Comparison of ENCODE assay signal across 9 cellular contexts in genomic region chr11:36409152-36409713, GRCh38.
A peak's percentile ranks its signal among the peaks of the same experiment; 100 is the strongest.
DNase-seq lines count a peak whose midpoint lies in the region; ATAC-seq and TF ChIP-seq lines count a peak whose summit lies in the region.
"Had no signal": no experiment of that assay in that cellular context is flagged by ENCODE, and none has a peak within 500 bp of the region (broad histone marks: within the 10 kb centered on the region; RNA-seq: fewer than 3 reads in every experiment).

No MANE protein-coding gene starts in this region.

- H3F3A ChIP-seq in PC-3 (ENCODE audit: low read length, unreplicated experiment) = no peaks in the 10 kb centered on the region

- no peaks in the 10 kb centered on the region for H3K27me3 Mint-ChIP-seq in memory B cell

- no peaks in the 10 kb centered on the region for H4K20me1 ChIP-seq in BLaER1 treated with 17β-estradiol and CSF1 and Interleukin-3, amounts not matched to agents 10 nM and 100 nM
- H4K20me1 ChIP-seq in PC-3 (ENCODE audit: low read length) = no peaks in the 10 kb centered on the region

- peak overlapping the region in 10 of 11 experiments; percentile 13 to 63 (median 58); a peak in 17 of 22 replicates for H3K9ac ChIP-seq in BLaER1 treated with 17β-estradiol and CSF1 and Interleukin-3, amounts not matched to agents 10 nM and 100 nM
- no peak overlapping the region for H3K9ac ChIP-seq in PC-3 (ENCODE audit: low read length)

- no peaks in the 10 kb centered on the region for H3K36me3 Mint-ChIP-seq in memory B cell

- peaks cover 38% of the 10 kb centered on the region for H3K4me1 Mint-ChIP-seq in memory B cell

- peaks cover 6 to 33% (median 17%) of the 10 kb centered on the region in 11 experiments; a peak in 19 of 22 replicates for H3K36me3 ChIP-seq in BLaER1 treated with 17β-estradiol and CSF1 and Interleukin-3, amounts not matched to agents 10 nM and 100 nM
- H3K36me3 ChIP-seq in PC-3 (ENCODE audit: low read depth, low read length) = no peaks in the 10 kb centered on the region

- ATAC-seq in memory B cell (ENCODE audit: low read depth) (no peak), GM18519 (IDR thresholded peaks at IDR 0.05; ENCODE audit: low FRiP score, unreplicated experiment) (no peak), PC-3 (no peak)

- CTCF ChIA-PET in PC-3 (lab: Charles Lee) = no interaction called here

- H3K4me2 ChIP-seq in BLaER1 treated with 17β-estradiol and CSF1 and Interleukin-3, amounts not matched to agents 10 nM and 100 nM = peak overlapping the region; percentile 73 to 95 (median 89)
- no peak overlapping the region for H3K4me2 ChIP-seq in PC-3 (ENCODE audit: low read length)

- TF ChIP-seq CTCF in PC-3 (conservative IDR thresholded peaks at IDR 0.05; ENCODE audit: low read depth, low read length) = no peak

- no peaks in the 10 kb centered on the region for H3K9me3 Mint-ChIP-seq in memory B cell

- no peaks in the 10 kb centered on the region for H3K27me3 ChIP-seq in BLaER1 treated with 17β-estradiol and CSF1 and Interleukin-3, amounts not matched to agents 10 nM and 100 nM
- no peaks in the 10 kb centered on the region for H3K27me3 ChIP-seq in PC-3 (ENCODE audit: low read length)

- H3K4me3 Mint-ChIP-seq in memory B cell = peak overlapping the region; percentile 4

- no peaks in the 10 kb centered on the region for H3K9me2 ChIP-seq in PC-3 (replicated peaks; ENCODE audit: low read length)

- H3K27ac Mint-ChIP-seq in memory B cell = no peak overlapping the region

- no peaks in the 10 kb centered on the region for H3K79me2 ChIP-seq in PC-3 (ENCODE audit: low read length)

- DNase-seq in Kasumi-1 (lab: John Stamatoyannopoulos, UW) = peak; percentile 96 to 97
- peak; percentile 23 for DNase-seq in activated effector memory CD4-positive, alpha-beta T cell treated with Interleukin-2 at 50 U/mL for 16 hours
- no peak for DNase-seq in memory B cell (ENCODE audit: low spot score in 2 of 2)
- DNase-seq in PC-3 = no peak
- DNase-seq in T1000 (lab: John Stamatoyannopoulos, UW) = no peak
- DNase-seq in anterior cingulate cortex (lab: John Stamatoyannopoulos, UW) = no peak
- DNase-seq: midbrain had no signal

- peak overlapping the region in 7 of 10 experiments; percentile 6 to 49 (median 12); a peak in 8 of 20 replicates for H3K4me3 ChIP-seq in BLaER1 treated with 17β-estradiol and CSF1 and Interleukin-3, amounts not matched to agents 10 nM and 100 nM
- no peak overlapping the region for H3K4me3 ChIP-seq in PC-3 (ENCODE audit: low read length)

- no peaks in the 10 kb centered on the region for H3K9me3 ChIP-seq in BLaER1 treated with 17β-estradiol and CSF1 and Interleukin-3, amounts not matched to agents 10 nM and 100 nM (replicated peaks in 1 of 11)
- H3K9me3 ChIP-seq in PC-3 (ENCODE audit: low read length) = no peaks in the 10 kb centered on the region

- H3K4me1 ChIP-seq in BLaER1 treated with 17β-estradiol and CSF1 and Interleukin-3, amounts not matched to agents 10 nM and 100 nM = peaks cover 76 to 83% (median 79%) of the 10 kb centered on the region in 10 experiments
- H3K4me1 ChIP-seq in PC-3 (ENCODE audit: insufficient read depth, low read length) = no peaks in the 10 kb centered on the region

- no peak overlapping the region for H2AFZ ChIP-seq in PC-3 (ENCODE audit: low read length)

- POLR2A ChIA-PET in PC-3 (lab: Charles Lee; ENCODE audit: unreplicated experiment) = no interaction called here

- H3K27ac ChIP-seq in BLaER1 treated with 17β-estradiol and CSF1 and Interleukin-3, amounts not matched to agents 10 nM and 100 nM = peak overlapping the region in 10 of 11 experiments; percentile 47 to 86 (median 71); a peak in 20 of 22 replicates
- H3K27ac ChIP-seq in PC-3 (ENCODE audit: low read length) = no peak overlapping the region

- intact Hi-C loops in PC-3 (cut with micrococcal nuclease) = no loop called here

- BruUV-seq in PC-3 (replicated peaks; lab: Mats Ljungman, UMichigan) = no TSS peak

Comparison
In these comparisons a context has a peak if more than half of its experiments do, and no peak if none do; other contexts are left out.
1. DNase-seq: peak in Kasumi-1 (2 of 2) and activated effector memory CD4-positive, alpha-beta T cell treated with Interleukin-2 at 50 U/mL for 16 hours (single experiment); none in memory B cell (0 of 2), PC-3 (single experiment), T1000 (single experiment) and anterior cingulate cortex (0 of 58).